ENCODE assay signal across 11 cellular contexts in the genomic region with DNA sequence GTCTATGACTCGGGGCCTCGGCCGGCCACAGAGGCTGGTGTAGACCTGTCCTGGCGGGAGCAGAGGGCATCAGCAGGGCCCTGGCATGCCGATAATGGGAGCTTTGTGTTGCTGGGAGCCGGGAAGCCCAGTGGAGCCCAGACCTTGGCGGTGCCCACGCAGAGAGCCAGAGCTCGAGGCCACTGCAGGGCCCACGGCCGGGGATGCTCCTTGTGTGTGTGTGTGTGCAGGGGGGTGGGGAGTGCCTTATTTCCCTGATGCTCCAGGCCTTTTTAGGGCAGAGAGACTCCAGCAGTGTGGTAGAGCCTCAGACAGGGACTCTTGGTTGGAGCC. TPM values are rescaled to one million over a fixed set of nuclear protein-coding genes. Genes with fewer than 3 reads are reported as not detected.
"Had no signal": no experiment of that assay in that cellular context is flagged by ENCODE, and none has a peak within 500 bp of the region (broad histone marks: within the 10 kb centered on the region; RNA-seq: fewer than 3 reads in every experiment).

No MANE protein-coding gene starts in this region.

- H3K4me1 ChIP-seq: HAP-1 had no signal

- H2AFZ ChIP-seq: GM23248 had no signal

- H3K36me3 ChIP-seq: HAP-1 had no signal

- H3K27ac ChIP-seq: GM23248, KMS-11 had no signal

- H3K9me3 ChIP-seq: HAP-1 had no signal

- H3K4me2 ChIP-seq: KMS-11 had no signal

- DNase-seq: GM23248, GOT3, H7, HFFc6, KBM-7 had no signal

- H3K9ac ChIP-seq: GM23248, KMS-11 had no signal

- ATAC-seq: HCT116 had no signal

- H3K4me3 ChIP-seq: GM23248, HAP-1 had no signal

RNA-seq across cellular contexts. Expression of a gene that starts 5.4 kb away (rescaled TPM):
- total RNA-seq: GM23248, H4, H7, HFFc6, HT-29 had no signal
- polyA plus RNA-seq: GM23248, IgD-negative memory B cell had no signal

RNA-seq across cellular contexts. Expression of a gene that starts 18.3 kb away (rescaled TPM):
- total RNA-seq: GM23248, H4, HFFc6, HT-29 had no signal
- polyA plus RNA-seq: GM23248, IgD-negative memory B cell had no signal
